Comparison of ENCODE assay signal across 2 cellular contexts in genomic region chr1:214638474-214638807, GRCh38.
TF ChIP-seq lines count a peak whose summit lies in the region.

No MANE protein-coding gene starts in this region.

TF ChIP-seq in SK-N-SH, 30 proteins besides CTCF, POLR2A, EP300 and RAD21 (continued from another document):
- no peak for TF ChIP-seq TEAD4 (IDR thresholded peaks at IDR 0.05; ENCODE audit: borderline replicate concordance, insufficient read depth)

TF ChIP-seq in SK-N-SH treated with all-trans-retinoic acid at 6 μM for 48 hours, 23 proteins besides CTCF, POLR2A, EP300 and RAD21 (continued from another document):
- TF ChIP-seq, protein P1, sequence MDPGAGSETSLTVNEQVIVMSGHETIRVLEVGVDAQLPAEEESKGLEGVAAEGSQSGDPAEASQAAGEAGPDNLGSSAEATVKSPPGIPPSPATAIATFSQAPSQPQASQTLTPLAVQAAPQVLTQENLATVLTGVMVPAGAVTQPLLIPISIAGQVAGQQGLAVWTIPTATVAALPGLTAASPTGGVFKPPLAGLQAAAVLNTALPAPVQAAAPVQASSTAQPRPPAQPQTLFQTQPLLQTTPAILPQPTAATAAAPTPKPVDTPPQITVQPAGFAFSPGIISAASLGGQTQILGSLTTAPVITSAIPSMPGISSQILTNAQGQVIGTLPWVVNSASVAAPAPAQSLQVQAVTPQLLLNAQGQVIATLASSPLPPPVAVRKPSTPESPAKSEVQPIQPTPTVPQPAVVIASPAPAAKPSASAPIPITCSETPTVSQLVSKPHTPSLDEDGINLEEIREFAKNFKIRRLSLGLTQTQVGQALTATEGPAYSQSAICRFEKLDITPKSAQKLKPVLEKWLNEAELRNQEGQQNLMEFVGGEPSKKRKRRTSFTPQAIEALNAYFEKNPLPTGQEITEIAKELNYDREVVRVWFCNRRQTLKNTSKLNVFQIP (CRISPR knock-in tag; IDR thresholded peaks at IDR 0.05; ENCODE audit: borderline replicate concordance, low read depth), result no peak
- TF ChIP-seq ZNF8 (CRISPR knock-in tag; IDR thresholded peaks at IDR 0.05), result no peak
- TF ChIP-seq RARB (CRISPR knock-in tag; IDR thresholded peaks at IDR 0.05), result no peak
- no peak for TF ChIP-seq ZFP3 (CRISPR knock-in tag; IDR thresholded peaks at IDR 0.05)
- TF ChIP-seq, protein P2, sequence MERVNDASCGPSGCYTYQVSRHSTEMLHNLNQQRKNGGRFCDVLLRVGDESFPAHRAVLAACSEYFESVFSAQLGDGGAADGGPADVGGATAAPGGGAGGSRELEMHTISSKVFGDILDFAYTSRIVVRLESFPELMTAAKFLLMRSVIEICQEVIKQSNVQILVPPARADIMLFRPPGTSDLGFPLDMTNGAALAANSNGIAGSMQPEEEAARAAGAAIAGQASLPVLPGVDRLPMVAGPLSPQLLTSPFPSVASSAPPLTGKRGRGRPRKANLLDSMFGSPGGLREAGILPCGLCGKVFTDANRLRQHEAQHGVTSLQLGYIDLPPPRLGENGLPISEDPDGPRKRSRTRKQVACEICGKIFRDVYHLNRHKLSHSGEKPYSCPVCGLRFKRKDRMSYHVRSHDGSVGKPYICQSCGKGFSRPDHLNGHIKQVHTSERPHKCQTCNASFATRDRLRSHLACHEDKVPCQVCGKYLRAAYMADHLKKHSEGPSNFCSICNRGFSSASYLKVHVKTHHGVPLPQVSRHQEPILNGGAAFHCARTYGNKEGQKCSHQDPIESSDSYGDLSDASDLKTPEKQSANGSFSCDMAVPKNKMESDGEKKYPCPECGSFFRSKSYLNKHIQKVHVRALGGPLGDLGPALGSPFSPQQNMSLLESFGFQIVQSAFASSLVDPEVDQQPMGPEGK (CRISPR knock-in tag; IDR thresholded peaks at IDR 0.05; ENCODE audit: borderline replicate concordance), result no peak
- TF ChIP-seq TCF4 (CRISPR knock-in tag; IDR thresholded peaks at IDR 0.05; ENCODE audit: borderline replicate concordance), result no peak
- TF ChIP-seq GLIS3 (CRISPR knock-in tag; IDR thresholded peaks at IDR 0.05), result no peak
- TF ChIP-seq ZC3H10 (CRISPR knock-in tag; IDR thresholded peaks at IDR 0.05), result no peak
- TF ChIP-seq CSDC2 (CRISPR knock-in tag; IDR thresholded peaks at IDR 0.05), result no peak
- TF ChIP-seq CSRNP3 (CRISPR knock-in tag; IDR thresholded peaks at IDR 0.05), result no peak
- no peak for TF ChIP-seq TSHZ2 (CRISPR knock-in tag; IDR thresholded peaks at IDR 0.05)
- no peak for TF ChIP-seq ISL1 (CRISPR knock-in tag; IDR thresholded peaks at IDR 0.05)
